In the genomic region with DNA sequence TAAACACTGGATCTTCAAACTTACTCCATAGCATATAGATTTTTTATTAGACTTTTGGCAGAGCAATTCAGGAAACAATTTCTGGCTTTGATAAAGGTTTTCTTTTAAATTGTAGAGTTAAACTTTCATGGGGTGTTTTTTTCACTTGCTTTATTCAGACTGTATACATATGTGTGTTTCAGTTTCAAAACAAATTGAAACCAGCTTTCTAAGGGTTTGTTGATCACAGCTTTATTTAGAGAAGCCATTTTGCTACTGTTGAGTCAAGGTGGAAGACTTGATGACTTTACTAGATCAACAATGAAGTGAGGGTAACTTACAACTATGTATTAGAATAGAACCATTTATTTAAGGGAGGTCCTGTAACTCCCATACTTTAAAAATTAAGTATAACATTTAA, we compare ENCODE assay signal across 8 cellular contexts. TPM values are rescaled to one million over a fixed set of nuclear protein-coding genes. Genes with fewer than 3 reads are reported as not detected.
DNase-seq lines count a peak whose midpoint lies in the region; ATAC-seq and TF ChIP-seq lines count a peak whose summit lies in the region.

No MANE protein-coding gene starts in this region.

- ATAC-seq in GM21367 (IDR thresholded peaks at IDR 0.05; ENCODE audit: unreplicated experiment) (peak; percentile 57), HG03439 (IDR thresholded peaks at IDR 0.05; ENCODE audit: unreplicated experiment) (peak; percentile 40), left lobe of liver (no peak)

- H3K9ac ChIP-seq in endocrine pancreas (ENCODE audit: control insufficient read depth, insufficient read depth, low read length): no peak overlapping the region

- H3K27me3 ChIP-seq in endocrine pancreas (ENCODE audit: control insufficient read depth, insufficient read depth, low read length): no peaks in the 10 kb centered on the region
- no peaks in the 10 kb centered on the region for H3K27me3 ChIP-seq in WERI-Rb-1 (ENCODE audit: insufficient read depth, low read depth, severe bottlenecking)

- peaks cover 13% of the 10 kb centered on the region for H3K4me1 ChIP-seq in endocrine pancreas (ENCODE audit: control insufficient read depth, insufficient read depth, low read length)

- TF ChIP-seq CTCF in GM12875 (IDR thresholded peaks at IDR 0.05; ENCODE audit: borderline replicate concordance, insufficient read depth, low read depth, low read length): no peak
- no peak for TF ChIP-seq CTCF in WERI-Rb-1 (IDR thresholded peaks at IDR 0.05; ENCODE audit: low read depth, low read length)

- H3K4me3 ChIP-seq in GM12875 (ENCODE audit: low read depth, low read length) (peak overlapping the region; percentile 68), endocrine pancreas (ENCODE audit: control insufficient read depth, insufficient read depth, low read length) (peak overlapping the region; percentile 79), WERI-Rb-1 (ENCODE audit: low read depth, low read length) (no peak overlapping the region)

- no peak for DNase-seq in stimulated activated CD8-positive, alpha-beta memory T cell treated with anti-CD3 and anti-CD28 coated beads, Interleukin-4, amount 100 ng/mL, for 48 hours
- DNase-seq in WERI-Rb-1: no peak
- no peak for DNase-seq in activated CD4-positive, CD25-positive, alpha-beta regulatory T cell treated with anti-CD3 and anti-CD28 coated beads, Interleukin-2, amount 50 U/mL, for 72 hours
- DNase-seq in left lobe of liver (ENCODE audit: low spot score): no peak

- H3K36me3 ChIP-seq in endocrine pancreas (ENCODE audit: control insufficient read depth, insufficient read depth, low read length): no peaks in the 10 kb centered on the region
- peaks cover 19% of the 10 kb centered on the region for H3K36me3 ChIP-seq in WERI-Rb-1

- no peaks in the 10 kb centered on the region for H3K9me3 ChIP-seq in endocrine pancreas (ENCODE audit: control insufficient read depth, low read length)
- H3K9me3 ChIP-seq in WERI-Rb-1 (ENCODE audit: severe bottlenecking): no peaks in the 10 kb centered on the region

- no peak overlapping the region for H3K27ac ChIP-seq in WERI-Rb-1

RNA-seq across cellular contexts. Expression of a gene that starts 6.2 kb away (rescaled TPM):
- 17.5 TPM for total RNA-seq in left lobe of liver
